15 cellular contexts compared by ENCODE assay signal in genomic region chr2:219384083-219384713, GRCh38. TPM values are rescaled to one million over a fixed set of nuclear protein-coding genes. Genes with fewer than 3 reads are reported as not detected.
DNase-seq lines count a peak whose midpoint lies in the region; ATAC-seq and TF ChIP-seq lines count a peak whose summit lies in the region.
"Had no signal": no experiment of that assay in that cellular context is flagged by ENCODE, and none has a peak within 500 bp of the region (broad histone marks: within the 10 kb centered on the region; RNA-seq: fewer than 3 reads in every experiment).

No MANE protein-coding gene starts in this region.

- no peaks in the 10 kb centered on the region for H4K20me1 ChIP-seq in OCI-LY1 (ENCODE audit: insufficient read depth, low read length)

- no peak overlapping the region for H3K4me2 ChIP-seq in OCI-LY1 (ENCODE audit: low read length)

- intact Hi-C loops in upper lobe of right lung (cut with DNase I): no loop called here

- H3K36me3 Mint-ChIP-seq in activated naive CD8-positive, alpha-beta T cell treated with anti-CD3 and anti-CD28 coated beads for 36 hours: peaks cover 23% of the 10 kb centered on the region
- H3K36me3 Mint-ChIP-seq in activated naive CD8-positive, alpha-beta T cell treated with anti-CD3 and anti-CD28 coated beads, Interleukin-2, amount 50 U/mL, for 24 hours (ENCODE audit: low read depth): peaks cover 44% of the 10 kb centered on the region

- no peak overlapping the region for H3K27ac ChIP-seq in OCI-LY1 (ENCODE audit: low read depth, low read length, poor library complexity, severe bottlenecking)
- no peak overlapping the region for H3K27ac ChIP-seq in upper lobe of right lung
- H3K27ac ChIP-seq: C4-2B had no signal

- no peaks in the 10 kb centered on the region for H3K9me2 ChIP-seq in OCI-LY1 (ENCODE audit: low read depth, low read length)

- no peaks in the 10 kb centered on the region for H3K79me2 ChIP-seq in OCI-LY1 (ENCODE audit: insufficient read depth, low read length)

- H3K4me3 ChIP-seq in OCI-LY1 (ENCODE audit: low read depth, low read length, poor library complexity, severe bottlenecking): no peak overlapping the region
- H3K4me3 ChIP-seq in upper lobe of right lung: no peak overlapping the region

- H3K9ac ChIP-seq in OCI-LY1 (ENCODE audit: low read length): no peak overlapping the region

- ATAC-seq in activated naive CD8-positive, alpha-beta T cell treated with anti-CD3 and anti-CD28 coated beads, Interleukin-2, amount 50 U/mL, for 24 hours: no peak
- ATAC-seq in upper lobe of right lung: no peak
- ATAC-seq in HG03139 (IDR thresholded peaks at IDR 0.05; ENCODE audit: unreplicated experiment): no peak
- no peak for ATAC-seq in HG02884 (IDR thresholded peaks at IDR 0.05; ENCODE audit: unreplicated experiment)

- H3K27me3 ChIP-seq in OCI-LY1 (ENCODE audit: insufficient read depth, low read length): no peaks in the 10 kb centered on the region
- no peaks in the 10 kb centered on the region for H3K27me3 ChIP-seq in upper lobe of right lung

- DNase-seq in activated naive CD8-positive, alpha-beta T cell treated with anti-CD3 and anti-CD28 coated beads for 36 hours: no peak
- no peak for DNase-seq in activated naive CD8-positive, alpha-beta T cell treated with anti-CD3 and anti-CD28 coated beads, Interleukin-2, amount 50 U/mL, for 24 hours
- peak; percentile 30 for DNase-seq in iPS-NIHi11 (ENCODE audit: low spot score)
- peak; percentile 47 for DNase-seq in upper lobe of right lung
- no peak for DNase-seq in NK-92 (lab: John Stamatoyannopoulos, UW; ENCODE audit: unreplicated experiment)
- DNase-seq: NCI-H1417 treated with DMSO at 0.1 percent for 48 hours, NCI-H2081 treated with DMSO at 0.1 percent for 48 hours, NCI-H524, SIG-M5 had no signal

- H2AFZ ChIP-seq in OCI-LY1 (ENCODE audit: low read length): no peak overlapping the region

- peak; percentile 5; the same call in 1 of the 2 replicates for TF ChIP-seq CTCF in OCI-LY1 (IDR thresholded peaks at IDR 0.05; ENCODE audit: low read length)
- no peak for TF ChIP-seq CTCF in upper lobe of right lung (IDR thresholded peaks at IDR 0.05)

- no peaks in the 10 kb centered on the region for H3F3A ChIP-seq in OCI-LY1 (ENCODE audit: insufficient read depth, low read length)

- H3K9me3 ChIP-seq in OCI-LY1 (ENCODE audit: low read length) (no peaks in the 10 kb centered on the region), upper lobe of right lung (no peaks in the 10 kb centered on the region)

- peaks cover 14% of the 10 kb centered on the region for H3K4me1 Mint-ChIP-seq in activated naive CD8-positive, alpha-beta T cell treated with anti-CD3 and anti-CD28 coated beads for 36 hours
- H3K4me1 Mint-ChIP-seq in activated naive CD8-positive, alpha-beta T cell treated with anti-CD3 and anti-CD28 coated beads, Interleukin-2, amount 50 U/mL, for 24 hours: peaks cover 28% of the 10 kb centered on the region

- H3K27ac Mint-ChIP-seq in activated naive CD8-positive, alpha-beta T cell treated with anti-CD3 and anti-CD28 coated beads for 36 hours: no peak overlapping the region
- no peak overlapping the region for H3K27ac Mint-ChIP-seq in activated naive CD8-positive, alpha-beta T cell treated with anti-CD3 and anti-CD28 coated beads, Interleukin-2, amount 50 U/mL, for 24 hours

- H3K27me3 Mint-ChIP-seq in activated naive CD8-positive, alpha-beta T cell treated with anti-CD3 and anti-CD28 coated beads for 36 hours: no peaks in the 10 kb centered on the region
- no peaks in the 10 kb centered on the region for H3K27me3 Mint-ChIP-seq in activated naive CD8-positive, alpha-beta T cell treated with anti-CD3 and anti-CD28 coated beads, Interleukin-2, amount 50 U/mL, for 24 hours

- no peaks in the 10 kb centered on the region for H3K9me3 Mint-ChIP-seq in activated naive CD8-positive, alpha-beta T cell treated with anti-CD3 and anti-CD28 coated beads for 36 hours
- H3K9me3 Mint-ChIP-seq in activated naive CD8-positive, alpha-beta T cell treated with anti-CD3 and anti-CD28 coated beads, Interleukin-2, amount 50 U/mL, for 24 hours: no peaks in the 10 kb centered on the region

- H3K4me1 ChIP-seq in OCI-LY1 (ENCODE audit: insufficient read depth, low read length, severe bottlenecking) (peaks cover 14% of the 10 kb centered on the region), upper lobe of right lung (peaks cover 20% of the 10 kb centered on the region)

- H3K4me3 Mint-ChIP-seq in activated naive CD8-positive, alpha-beta T cell treated with anti-CD3 and anti-CD28 coated beads for 36 hours: peak overlapping the region; percentile 11
- no peak overlapping the region for H3K4me3 Mint-ChIP-seq in activated naive CD8-positive, alpha-beta T cell treated with anti-CD3 and anti-CD28 coated beads, Interleukin-2, amount 50 U/mL, for 24 hours

- H3K36me3 ChIP-seq in OCI-LY1 (ENCODE audit: insufficient read depth, low read length) (peaks cover 29% of the 10 kb centered on the region), upper lobe of right lung (peaks cover 59% of the 10 kb centered on the region)

RNA-seq across cellular contexts. Expression of gene DNPEP, which starts 3.5 kb away (rescaled TPM):
- 100 to 1,000 TPM; 122 to 123 TPM for total RNA-seq in activated naive CD8-positive, alpha-beta T cell treated with anti-CD3 and anti-CD28 coated beads for 36 hours
- 69.9 TPM for total RNA-seq in upper lobe of right lung

RNA-seq across cellular contexts. Expression of gene DES, which starts 34.0 kb away (rescaled TPM):
- total RNA-seq in activated naive CD8-positive, alpha-beta T cell treated with anti-CD3 and anti-CD28 coated beads for 36 hours: under 1 TPM; 0.26 to 0.39 TPM
- total RNA-seq in upper lobe of right lung: 59.4 TPM

RNA-seq across cellular contexts. Expression of gene SPEG, which starts 50.4 kb away (rescaled TPM):
- 1 to 10 TPM; 1.5 to 1.6 TPM for total RNA-seq in activated naive CD8-positive, alpha-beta T cell treated with anti-CD3 and anti-CD28 coated beads for 36 hours
- 5.6 TPM for total RNA-seq in upper lobe of right lung

RNA-seq across cellular contexts. Expression of gene RESP18, which starts 51.7 kb away (rescaled TPM):
- total RNA-seq in activated naive CD8-positive, alpha-beta T cell treated with anti-CD3 and anti-CD28 coated beads for 36 hours: not detected
- total RNA-seq in upper lobe of right lung: not detected
- total RNA-seq: A172, RPMI7951 had no signal

Comparison
In these comparisons a context has a peak if more than half of its experiments do, and no peak if none do; other contexts are left out.
1. DNase-seq: peak in iPS-NIHi11 (single experiment) and upper lobe of right lung (single experiment); none in activated naive CD8-positive, alpha-beta T cell treated with anti-CD3 and anti-CD28 coated beads for 36 hours (single experiment), activated naive CD8-positive, alpha-beta T cell treated with anti-CD3 and anti-CD28 coated beads, Interleukin-2, amount 50 U/mL, for 24 hours (single experiment) and NK-92 (single experiment).
2. RNA of gene DES, which starts 34.0 kb away (total RNA-seq): 59.4 TPM in upper lobe of right lung (single experiment); 0.26 to 0.39 TPM in activated naive CD8-positive, alpha-beta T cell treated with anti-CD3 and anti-CD28 coated beads for 36 hours; every median in the first group is over 10 times any median in the second.